Comparison of ENCODE assay signal across 1 cellular context in the genomic region with DNA sequence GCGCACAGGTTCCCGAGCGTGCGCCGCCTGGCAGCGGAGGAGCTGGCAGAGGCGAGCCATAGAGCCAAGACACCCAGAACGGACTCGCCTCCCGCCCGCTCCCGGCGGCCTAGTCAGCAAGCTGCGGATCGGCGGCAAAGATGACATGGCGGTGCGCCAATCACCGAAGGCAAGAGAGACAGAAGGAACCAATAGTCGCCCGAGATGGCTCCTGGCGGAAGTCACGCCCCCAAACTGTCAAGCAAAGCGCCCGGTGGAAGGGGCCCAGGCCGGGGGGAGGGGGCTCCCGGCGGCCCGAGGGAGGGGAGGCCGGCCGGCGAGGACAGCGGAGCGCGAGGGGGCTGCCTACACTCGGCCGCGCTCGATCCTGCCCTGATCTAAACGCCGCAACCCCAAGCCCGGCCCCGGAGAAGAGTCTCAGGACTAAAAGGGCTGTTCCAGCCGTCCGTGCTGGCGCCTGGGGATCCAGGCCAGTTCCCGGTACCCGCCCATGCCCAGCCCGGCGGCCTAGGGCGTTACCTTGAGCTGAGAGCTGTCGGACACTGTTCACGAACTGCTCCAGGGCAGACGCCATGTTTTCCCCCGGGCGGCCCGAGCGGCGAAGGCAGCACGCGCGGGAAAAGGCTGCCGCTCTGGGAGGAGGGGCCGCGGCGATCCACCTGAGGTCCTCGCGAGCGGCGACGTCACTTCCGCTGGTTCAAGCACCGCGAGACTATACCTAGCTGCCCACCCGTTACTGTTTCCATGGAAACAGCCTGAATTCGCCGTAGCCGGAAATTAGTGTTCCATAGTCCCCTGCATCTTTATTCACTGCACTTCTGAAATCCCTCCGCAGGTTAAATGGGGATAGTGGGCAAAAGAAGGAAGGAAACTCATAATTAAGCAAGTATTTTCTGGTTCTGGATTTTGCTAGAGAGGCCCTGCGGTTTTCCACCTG.
TF ChIP-seq lines count a peak whose summit lies in the region.

A gene (minus strand): TSS at position 634 of the 937 bp plus-strand sequence. CDS start 60 bp downstream, at position 574.

TF ChIP-seq in HepG2, 621 proteins besides CTCF, POLR2A, EP300 and RAD21 (continued from another document and continues in another):
- TF ChIP-seq, protein P1, sequence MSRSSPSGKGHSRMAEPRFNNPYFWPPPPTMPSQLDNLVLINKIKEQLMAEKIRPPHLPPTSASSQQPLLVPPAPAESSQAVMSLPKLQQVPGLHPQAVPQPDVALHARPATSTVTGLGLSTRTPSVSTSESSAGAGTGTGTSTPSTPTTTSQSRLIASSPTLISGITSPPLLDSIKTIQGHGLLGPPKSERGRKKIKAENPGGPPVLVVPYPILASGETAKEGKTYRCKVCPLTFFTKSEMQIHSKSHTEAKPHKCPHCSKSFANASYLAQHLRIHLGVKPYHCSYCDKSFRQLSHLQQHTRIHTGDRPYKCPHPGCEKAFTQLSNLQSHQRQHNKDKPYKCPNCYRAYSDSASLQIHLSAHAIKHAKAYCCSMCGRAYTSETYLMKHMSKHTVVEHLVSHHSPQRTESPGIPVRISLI (CRISPR knock-in tag; IDR thresholded peaks at IDR 0.05; ENCODE audit: borderline replicate concordance): no peak
- TF ChIP-seq DR1 (CRISPR knock-in tag; IDR thresholded peaks at IDR 0.05): peak; percentile 72; the same call in 1 of the 2 replicates
- TF ChIP-seq, protein P2, sequence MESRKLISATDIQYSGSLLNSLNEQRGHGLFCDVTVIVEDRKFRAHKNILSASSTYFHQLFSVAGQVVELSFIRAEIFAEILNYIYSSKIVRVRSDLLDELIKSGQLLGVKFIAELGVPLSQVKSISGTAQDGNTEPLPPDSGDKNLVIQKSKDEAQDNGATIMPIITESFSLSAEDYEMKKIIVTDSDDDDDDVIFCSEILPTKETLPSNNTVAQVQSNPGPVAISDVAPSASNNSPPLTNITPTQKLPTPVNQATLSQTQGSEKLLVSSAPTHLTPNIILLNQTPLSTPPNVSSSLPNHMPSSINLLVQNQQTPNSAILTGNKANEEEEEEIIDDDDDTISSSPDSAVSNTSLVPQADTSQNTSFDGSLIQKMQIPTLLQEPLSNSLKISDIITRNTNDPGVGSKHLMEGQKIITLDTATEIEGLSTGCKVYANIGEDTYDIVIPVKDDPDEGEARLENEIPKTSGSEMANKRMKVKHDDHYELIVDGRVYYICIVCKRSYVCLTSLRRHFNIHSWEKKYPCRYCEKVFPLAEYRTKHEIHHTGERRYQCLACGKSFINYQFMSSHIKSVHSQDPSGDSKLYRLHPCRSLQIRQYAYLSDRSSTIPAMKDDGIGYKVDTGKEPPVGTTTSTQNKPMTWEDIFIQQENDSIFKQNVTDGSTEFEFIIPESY (CRISPR knock-in tag; IDR thresholded peaks at IDR 0.05): no peak
- no peak for TF ChIP-seq SIX4 (CRISPR knock-in tag; IDR thresholded peaks at IDR 0.05)
- TF ChIP-seq MED8 (CRISPR knock-in tag; IDR thresholded peaks at IDR 0.05; ENCODE audit: insufficient replicate concordance): peak; percentile 37
- no peak for TF ChIP-seq ZNF569 (CRISPR knock-in tag; IDR thresholded peaks at IDR 0.05; ENCODE audit: borderline replicate concordance)
- 0 out of 2 replicates have a peak, but pooled peaks have one; percentile 29 for TF ChIP-seq SP140L (CRISPR knock-in tag; IDR thresholded peaks at IDR 0.05; ENCODE audit: borderline replicate concordance)
- TF ChIP-seq HOXA7 (CRISPR knock-in tag; IDR thresholded peaks at IDR 0.05): no peak
- TF ChIP-seq, protein P3, sequence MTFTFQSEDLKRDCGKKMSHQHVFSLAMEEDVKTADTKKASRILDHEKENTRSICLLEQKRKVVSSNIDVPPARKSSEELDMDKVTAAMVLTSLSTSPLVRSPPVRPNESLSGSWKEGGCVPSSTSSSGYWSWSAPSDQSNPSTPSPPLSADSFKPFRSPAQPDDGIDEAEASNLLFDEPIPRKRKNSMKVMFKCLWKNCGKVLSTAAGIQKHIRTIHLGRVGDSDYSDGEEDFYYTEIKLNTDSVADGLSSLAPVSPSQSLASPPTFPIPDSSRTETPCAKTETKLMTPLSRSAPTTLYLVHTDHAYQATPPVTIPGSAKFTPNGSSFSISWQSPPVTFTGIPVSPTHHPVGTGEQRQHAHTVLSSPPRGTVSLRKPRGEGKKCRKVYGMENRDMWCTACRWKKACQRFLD (CRISPR knock-in tag; IDR thresholded peaks at IDR 0.05; ENCODE audit: borderline replicate concordance): no peak
- TF ChIP-seq THAP11 (CRISPR knock-in tag; IDR thresholded peaks at IDR 0.05): peak; percentile 83; the same call in 1 of the 2 replicates
- peak; percentile 88 for TF ChIP-seq POLR2G (IDR thresholded peaks at IDR 0.05; ENCODE audit: low read depth, low read length)
- TF ChIP-seq, protein P4, sequence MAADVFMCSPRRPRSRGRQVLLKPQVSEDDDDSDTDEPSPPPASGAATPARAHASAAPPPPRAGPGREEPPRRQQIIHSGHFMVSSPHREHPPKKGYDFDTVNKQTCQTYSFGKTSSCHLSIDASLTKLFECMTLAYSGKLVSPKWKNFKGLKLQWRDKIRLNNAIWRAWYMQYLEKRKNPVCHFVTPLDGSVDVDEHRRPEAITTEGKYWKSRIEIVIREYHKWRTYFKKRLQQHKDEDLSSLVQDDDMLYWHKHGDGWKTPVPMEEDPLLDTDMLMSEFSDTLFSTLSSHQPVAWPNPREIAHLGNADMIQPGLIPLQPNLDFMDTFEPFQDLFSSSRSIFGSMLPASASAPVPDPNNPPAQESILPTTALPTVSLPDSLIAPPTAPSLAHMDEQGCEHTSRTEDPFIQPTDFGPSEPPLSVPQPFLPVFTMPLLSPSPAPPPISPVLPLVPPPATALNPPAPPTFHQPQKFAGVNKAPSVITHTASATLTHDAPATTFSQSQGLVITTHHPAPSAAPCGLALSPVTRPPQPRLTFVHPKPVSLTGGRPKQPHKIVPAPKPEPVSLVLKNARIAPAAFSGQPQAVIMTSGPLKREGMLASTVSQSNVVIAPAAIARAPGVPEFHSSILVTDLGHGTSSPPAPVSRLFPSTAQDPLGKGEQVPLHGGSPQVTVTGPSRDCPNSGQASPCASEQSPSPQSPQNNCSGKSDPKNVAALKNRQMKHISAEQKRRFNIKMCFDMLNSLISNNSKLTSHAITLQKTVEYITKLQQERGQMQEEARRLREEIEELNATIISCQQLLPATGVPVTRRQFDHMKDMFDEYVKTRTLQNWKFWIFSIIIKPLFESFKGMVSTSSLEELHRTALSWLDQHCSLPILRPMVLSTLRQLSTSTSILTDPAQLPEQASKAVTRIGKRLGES (CRISPR knock-in tag; IDR thresholded peaks at IDR 0.05; ENCODE audit: borderline replicate concordance): 0 out of 2 replicates have a peak, but pooled peaks have one; percentile 53
- TF ChIP-seq PRMT3 (CRISPR knock-in tag; IDR thresholded peaks at IDR 0.05; ENCODE audit: borderline replicate concordance, low read depth): no peak
- no peak for TF ChIP-seq GATAD2A (CRISPR knock-in tag; IDR thresholded peaks at IDR 0.05)
- peak; percentile 67; the same call in 1 of the 2 replicates for TF ChIP-seq GPN1 (CRISPR knock-in tag; IDR thresholded peaks at IDR 0.05; ENCODE audit: borderline replicate concordance)
- no peak for TF ChIP-seq U2AF1 (optimal IDR thresholded peaks at IDR 0.05; ENCODE audit: low read depth, low read length)
- no peak for TF ChIP-seq ZNF558 (CRISPR knock-in tag; IDR thresholded peaks at IDR 0.05; ENCODE audit: borderline replicate concordance)
- TF ChIP-seq ZNF780A (CRISPR knock-in tag; IDR thresholded peaks at IDR 0.05): 0 out of 2 replicates have a peak, but pooled peaks have one; percentile 42
- TF ChIP-seq SMARCE1 (IDR thresholded peaks at IDR 0.05; ENCODE audit: borderline replicate concordance): no peak
- TF ChIP-seq SP1 (IDR thresholded peaks at IDR 0.05): no peak
- TF ChIP-seq SP1 (CRISPR knock-in tag; IDR thresholded peaks at IDR 0.05): peak; percentile 45
- peak; percentile 63 for TF ChIP-seq ZBTB7A (CRISPR knock-in tag; IDR thresholded peaks at IDR 0.05)
- TF ChIP-seq, protein P5, sequence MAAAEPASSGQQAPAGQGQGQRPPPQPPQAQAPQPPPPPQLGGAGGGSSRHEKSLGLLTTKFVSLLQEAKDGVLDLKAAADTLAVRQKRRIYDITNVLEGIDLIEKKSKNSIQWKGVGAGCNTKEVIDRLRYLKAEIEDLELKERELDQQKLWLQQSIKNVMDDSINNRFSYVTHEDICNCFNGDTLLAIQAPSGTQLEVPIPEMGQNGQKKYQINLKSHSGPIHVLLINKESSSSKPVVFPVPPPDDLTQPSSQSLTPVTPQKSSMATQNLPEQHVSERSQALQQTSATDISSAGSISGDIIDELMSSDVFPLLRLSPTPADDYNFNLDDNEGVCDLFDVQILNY (CRISPR knock-in tag; conservative IDR thresholded peaks at IDR 0.05): peak; percentile 83
- no peak for TF ChIP-seq RELA (CRISPR knock-in tag; IDR thresholded peaks at IDR 0.05)
- 0 out of 2 replicates have a peak, but pooled peaks have one; percentile 57 for TF ChIP-seq ZNF747 (CRISPR knock-in tag; IDR thresholded peaks at IDR 0.05; ENCODE audit: borderline replicate concordance)
- peak; percentile 44; the same call in 1 of the 2 replicates for TF ChIP-seq BHLHE40 (IDR thresholded peaks at IDR 0.05; ENCODE audit: low read length)
- TF ChIP-seq ZNF496 (CRISPR knock-in tag; IDR thresholded peaks at IDR 0.05; ENCODE audit: insufficient replicate concordance): no peak
- TF ChIP-seq, protein P6, sequence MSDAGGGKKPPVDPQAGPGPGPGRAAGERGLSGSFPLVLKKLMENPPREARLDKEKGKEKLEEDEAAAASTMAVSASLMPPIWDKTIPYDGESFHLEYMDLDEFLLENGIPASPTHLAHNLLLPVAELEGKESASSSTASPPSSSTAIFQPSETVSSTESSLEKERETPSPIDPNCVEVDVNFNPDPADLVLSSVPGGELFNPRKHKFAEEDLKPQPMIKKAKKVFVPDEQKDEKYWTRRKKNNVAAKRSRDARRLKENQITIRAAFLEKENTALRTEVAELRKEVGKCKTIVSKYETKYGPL (CRISPR knock-in tag; IDR thresholded peaks at IDR 0.05): no peak
- peak; percentile 80; the same call in 1 of the 2 replicates for TF ChIP-seq ZSCAN30 (CRISPR knock-in tag; IDR thresholded peaks at IDR 0.05)
- TF ChIP-seq IKZF1 (IDR thresholded peaks at IDR 0.05): no peak
- 0 out of 2 replicates have a peak, but pooled peaks have one; percentile 76 for TF ChIP-seq ZNF138 (CRISPR knock-in tag; IDR thresholded peaks at IDR 0.05; ENCODE audit: low read depth)
- TF ChIP-seq MTA3 (CRISPR knock-in tag; IDR thresholded peaks at IDR 0.05): no peak
- TF ChIP-seq, protein P7, sequence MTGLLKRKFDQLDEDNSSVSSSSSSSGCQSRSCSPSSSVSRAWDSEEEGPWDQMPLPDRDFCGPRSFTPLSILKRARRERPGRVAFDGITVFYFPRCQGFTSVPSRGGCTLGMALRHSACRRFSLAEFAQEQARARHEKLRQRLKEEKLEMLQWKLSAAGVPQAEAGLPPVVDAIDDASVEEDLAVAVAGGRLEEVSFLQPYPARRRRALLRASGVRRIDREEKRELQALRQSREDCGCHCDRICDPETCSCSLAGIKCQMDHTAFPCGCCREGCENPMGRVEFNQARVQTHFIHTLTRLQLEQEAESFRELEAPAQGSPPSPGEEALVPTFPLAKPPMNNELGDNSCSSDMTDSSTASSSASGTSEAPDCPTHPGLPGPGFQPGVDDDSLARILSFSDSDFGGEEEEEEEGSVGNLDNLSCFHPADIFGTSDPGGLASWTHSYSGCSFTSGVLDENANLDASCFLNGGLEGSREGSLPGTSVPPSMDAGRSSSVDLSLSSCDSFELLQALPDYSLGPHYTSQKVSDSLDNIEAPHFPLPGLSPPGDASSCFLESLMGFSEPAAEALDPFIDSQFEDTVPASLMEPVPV (CRISPR knock-in tag; IDR thresholded peaks at IDR 0.05): 0 out of 2 replicates have a peak, but pooled peaks have one; percentile 70
- TF ChIP-seq CENPT (CRISPR knock-in tag; IDR thresholded peaks at IDR 0.05; ENCODE audit: low read depth): 0 out of 2 replicates have a peak, but pooled peaks have one; percentile 69
- TF ChIP-seq ZNF34 (CRISPR knock-in tag; IDR thresholded peaks at IDR 0.05; ENCODE audit: borderline replicate concordance): no peak
- TF ChIP-seq SALL2 (CRISPR knock-in tag; IDR thresholded peaks at IDR 0.05): no peak
- no peak for TF ChIP-seq SOX6 (IDR thresholded peaks at IDR 0.05)
- TF ChIP-seq SOX6 (CRISPR knock-in tag; IDR thresholded peaks at IDR 0.05): peak; percentile 66
- TF ChIP-seq ZNF562 (CRISPR knock-in tag; IDR thresholded peaks at IDR 0.05; ENCODE audit: borderline replicate concordance): no peak
- TF ChIP-seq SMYD3 (CRISPR knock-in tag; IDR thresholded peaks at IDR 0.05): no peak
- TF ChIP-seq JUNB (CRISPR knock-in tag; IDR thresholded peaks at IDR 0.05; ENCODE audit: borderline replicate concordance): no peak
- TF ChIP-seq BCL6 (CRISPR knock-in tag; IDR thresholded peaks at IDR 0.05): peak; percentile 7; the same call in 1 of the 2 replicates
- no peak for TF ChIP-seq TRIM24 (CRISPR knock-in tag; IDR thresholded peaks at IDR 0.05)
- TF ChIP-seq, protein P8, sequence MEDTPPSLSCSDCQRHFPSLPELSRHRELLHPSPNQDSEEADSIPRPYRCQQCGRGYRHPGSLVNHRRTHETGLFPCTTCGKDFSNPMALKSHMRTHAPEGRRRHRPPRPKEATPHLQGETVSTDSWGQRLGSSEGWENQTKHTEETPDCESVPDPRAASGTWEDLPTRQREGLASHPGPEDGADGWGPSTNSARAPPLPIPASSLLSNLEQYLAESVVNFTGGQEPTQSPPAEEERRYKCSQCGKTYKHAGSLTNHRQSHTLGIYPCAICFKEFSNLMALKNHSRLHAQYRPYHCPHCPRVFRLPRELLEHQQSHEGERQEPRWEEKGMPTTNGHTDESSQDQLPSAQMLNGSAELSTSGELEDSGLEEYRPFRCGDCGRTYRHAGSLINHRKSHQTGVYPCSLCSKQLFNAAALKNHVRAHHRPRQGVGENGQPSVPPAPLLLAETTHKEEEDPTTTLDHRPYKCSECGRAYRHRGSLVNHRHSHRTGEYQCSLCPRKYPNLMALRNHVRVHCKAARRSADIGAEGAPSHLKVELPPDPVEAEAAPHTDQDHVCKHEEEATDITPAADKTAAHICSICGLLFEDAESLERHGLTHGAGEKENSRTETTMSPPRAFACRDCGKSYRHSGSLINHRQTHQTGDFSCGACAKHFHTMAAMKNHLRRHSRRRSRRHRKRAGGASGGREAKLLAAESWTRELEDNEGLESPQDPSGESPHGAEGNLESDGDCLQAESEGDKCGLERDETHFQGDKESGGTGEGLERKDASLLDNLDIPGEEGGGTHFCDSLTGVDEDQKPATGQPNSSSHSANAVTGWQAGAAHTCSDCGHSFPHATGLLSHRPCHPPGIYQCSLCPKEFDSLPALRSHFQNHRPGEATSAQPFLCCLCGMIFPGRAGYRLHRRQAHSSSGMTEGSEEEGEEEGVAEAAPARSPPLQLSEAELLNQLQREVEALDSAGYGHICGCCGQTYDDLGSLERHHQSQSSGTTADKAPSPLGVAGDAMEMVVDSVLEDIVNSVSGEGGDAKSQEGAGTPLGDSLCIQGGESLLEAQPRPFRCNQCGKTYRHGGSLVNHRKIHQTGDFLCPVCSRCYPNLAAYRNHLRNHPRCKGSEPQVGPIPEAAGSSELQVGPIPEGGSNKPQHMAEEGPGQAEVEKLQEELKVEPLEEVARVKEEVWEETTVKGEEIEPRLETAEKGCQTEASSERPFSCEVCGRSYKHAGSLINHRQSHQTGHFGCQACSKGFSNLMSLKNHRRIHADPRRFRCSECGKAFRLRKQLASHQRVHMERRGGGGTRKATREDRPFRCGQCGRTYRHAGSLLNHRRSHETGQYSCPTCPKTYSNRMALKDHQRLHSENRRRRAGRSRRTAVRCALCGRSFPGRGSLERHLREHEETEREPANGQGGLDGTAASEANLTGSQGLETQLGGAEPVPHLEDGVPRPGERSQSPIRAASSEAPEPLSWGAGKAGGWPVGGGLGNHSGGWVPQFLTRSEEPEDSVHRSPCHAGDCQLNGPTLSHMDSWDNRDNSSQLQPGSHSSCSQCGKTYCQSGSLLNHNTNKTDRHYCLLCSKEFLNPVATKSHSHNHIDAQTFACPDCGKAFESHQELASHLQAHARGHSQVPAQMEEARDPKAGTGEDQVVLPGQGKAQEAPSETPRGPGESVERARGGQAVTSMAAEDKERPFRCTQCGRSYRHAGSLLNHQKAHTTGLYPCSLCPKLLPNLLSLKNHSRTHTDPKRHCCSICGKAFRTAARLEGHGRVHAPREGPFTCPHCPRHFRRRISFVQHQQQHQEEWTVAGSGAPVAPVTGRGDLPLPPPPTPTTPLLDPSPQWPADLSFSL (CRISPR knock-in tag; IDR thresholded peaks at IDR 0.05): no peak
